Comparison of ENCODE assay signal across 1 cellular context in the genomic region with DNA sequence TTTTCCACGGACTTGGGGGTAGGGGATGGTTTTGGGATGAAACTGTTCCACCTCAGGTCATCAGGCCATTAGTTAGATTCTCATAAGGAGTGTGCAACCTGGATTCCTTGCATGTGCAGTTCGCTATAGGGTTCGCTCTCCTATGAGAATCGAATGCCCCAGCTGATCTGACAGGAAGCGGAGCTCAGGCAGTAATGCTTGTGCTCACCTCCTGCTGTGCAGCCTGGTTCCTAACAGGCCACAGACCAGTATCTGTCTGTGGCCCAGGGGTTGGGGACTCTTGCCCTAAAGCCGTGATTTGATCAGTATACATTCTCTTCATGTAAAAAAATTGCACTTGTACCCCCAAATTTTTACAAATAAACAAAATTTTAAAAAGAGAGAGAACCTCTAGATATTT.
TF ChIP-seq lines count a peak whose summit lies in the region.

No MANE protein-coding gene starts in this region.

TF ChIP-seq in GM23338, 12 proteins besides CTCF, POLR2A, EP300 and RAD21 (continued from another document):
- TF ChIP-seq, protein P1, sequence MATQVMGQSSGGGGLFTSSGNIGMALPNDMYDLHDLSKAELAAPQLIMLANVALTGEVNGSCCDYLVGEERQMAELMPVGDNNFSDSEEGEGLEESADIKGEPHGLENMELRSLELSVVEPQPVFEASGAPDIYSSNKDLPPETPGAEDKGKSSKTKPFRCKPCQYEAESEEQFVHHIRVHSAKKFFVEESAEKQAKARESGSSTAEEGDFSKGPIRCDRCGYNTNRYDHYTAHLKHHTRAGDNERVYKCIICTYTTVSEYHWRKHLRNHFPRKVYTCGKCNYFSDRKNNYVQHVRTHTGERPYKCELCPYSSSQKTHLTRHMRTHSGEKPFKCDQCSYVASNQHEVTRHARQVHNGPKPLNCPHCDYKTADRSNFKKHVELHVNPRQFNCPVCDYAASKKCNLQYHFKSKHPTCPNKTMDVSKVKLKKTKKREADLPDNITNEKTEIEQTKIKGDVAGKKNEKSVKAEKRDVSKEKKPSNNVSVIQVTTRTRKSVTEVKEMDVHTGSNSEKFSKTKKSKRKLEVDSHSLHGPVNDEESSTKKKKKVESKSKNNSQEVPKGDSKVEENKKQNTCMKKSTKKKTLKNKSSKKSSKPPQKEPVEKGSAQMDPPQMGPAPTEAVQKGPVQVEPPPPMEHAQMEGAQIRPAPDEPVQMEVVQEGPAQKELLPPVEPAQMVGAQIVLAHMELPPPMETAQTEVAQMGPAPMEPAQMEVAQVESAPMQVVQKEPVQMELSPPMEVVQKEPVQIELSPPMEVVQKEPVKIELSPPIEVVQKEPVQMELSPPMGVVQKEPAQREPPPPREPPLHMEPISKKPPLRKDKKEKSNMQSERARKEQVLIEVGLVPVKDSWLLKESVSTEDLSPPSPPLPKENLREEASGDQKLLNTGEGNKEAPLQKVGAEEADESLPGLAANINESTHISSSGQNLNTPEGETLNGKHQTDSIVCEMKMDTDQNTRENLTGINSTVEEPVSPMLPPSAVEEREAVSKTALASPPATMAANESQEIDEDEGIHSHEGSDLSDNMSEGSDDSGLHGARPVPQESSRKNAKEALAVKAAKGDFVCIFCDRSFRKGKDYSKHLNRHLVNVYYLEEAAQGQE (IDR thresholded peaks at IDR 0.05; ENCODE audit: unreplicated experiment): no peak
- TF ChIP-seq, protein P2, sequence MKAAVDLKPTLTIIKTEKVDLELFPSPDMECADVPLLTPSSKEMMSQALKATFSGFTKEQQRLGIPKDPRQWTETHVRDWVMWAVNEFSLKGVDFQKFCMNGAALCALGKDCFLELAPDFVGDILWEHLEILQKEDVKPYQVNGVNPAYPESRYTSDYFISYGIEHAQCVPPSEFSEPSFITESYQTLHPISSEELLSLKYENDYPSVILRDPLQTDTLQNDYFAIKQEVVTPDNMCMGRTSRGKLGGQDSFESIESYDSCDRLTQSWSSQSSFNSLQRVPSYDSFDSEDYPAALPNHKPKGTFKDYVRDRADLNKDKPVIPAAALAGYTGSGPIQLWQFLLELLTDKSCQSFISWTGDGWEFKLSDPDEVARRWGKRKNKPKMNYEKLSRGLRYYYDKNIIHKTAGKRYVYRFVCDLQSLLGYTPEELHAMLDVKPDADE (IDR thresholded peaks at IDR 0.05): no peak
- TF ChIP-seq POLR2AphosphoS5 (IDR thresholded peaks at IDR 0.05; ENCODE audit: low read depth) (no peak), EZH2 (IDR thresholded peaks at IDR 0.05; ENCODE audit: low read depth, unreplicated experiment) (no peak), ZNF331 (CRISPR knock-in tag; IDR thresholded peaks at IDR 0.05; ENCODE audit: low read depth) (no peak)
TF ChIP-seq in GM23338: peak in this region for 0.
